In the genomic region with DNA sequence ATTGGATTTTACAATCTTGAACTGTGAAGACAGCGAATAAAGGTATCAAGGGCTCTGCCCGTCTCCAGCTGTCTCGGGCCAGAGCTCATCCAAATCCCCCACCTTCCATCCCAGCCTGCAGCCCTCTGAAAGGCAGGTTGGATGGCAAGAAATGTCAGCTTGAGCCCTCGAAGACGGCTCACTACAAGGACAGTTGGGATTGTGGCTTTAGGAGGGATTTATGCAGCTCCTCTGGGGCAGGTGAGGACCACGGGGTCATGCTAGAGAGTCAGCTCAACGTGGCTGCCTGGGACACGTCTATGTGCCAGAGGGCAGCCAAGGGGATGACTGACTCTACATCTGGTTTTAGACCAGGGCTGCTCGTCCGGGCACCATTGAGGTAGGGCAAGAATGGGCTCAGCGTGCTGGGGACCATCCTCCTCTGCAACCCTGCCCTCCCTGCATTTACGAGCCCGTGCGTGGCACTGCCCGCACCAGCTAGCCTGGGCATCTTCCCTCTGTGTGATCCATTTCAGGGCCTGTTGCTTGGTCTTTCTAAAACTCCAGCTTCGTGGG, we compare ENCODE assay signal across 28 cellular contexts.
"Had no signal": no experiment of that assay in that cellular context is flagged by ENCODE, and none has a peak within 500 bp of the region (broad histone marks: within the 10 kb centered on the region; RNA-seq: fewer than 3 reads in every experiment).

No MANE protein-coding gene starts in this region.

- H3K36me3 ChIP-seq: MG63 had no signal

- DNase-seq: activated CD4-positive, alpha-beta memory T cell treated with anti-CD3 and anti-CD28 coated beads, Interleukin-2, amount 10 ng/mL, durations not matched to agents 7 days and 5 days; activated CD4-positive, alpha-beta T cell treated with anti-CD3 and anti-CD28 coated beads for 36 hours; activated CD4-positive, alpha-beta T cell treated with anti-CD3 and anti-CD28 coated beads, Interleukin-2, amount 50 U/mL, for 1 hour; activated gamma-delta T cell treated with Interleukin-2 at 50 U/mL for 16 hours; activated naive CD4-positive, alpha-beta T cell treated with anti-CD3 and anti-CD28 coated beads, Interleukin-2, amount 10 ng/mL, durations not matched to agents 7 days and 5 days; activated naive CD8-positive, alpha-beta T cell treated with anti-CD3 and anti-CD28 coated beads for 36 hours; activated T-cell treated with anti-CD3 and anti-CD28 coated beads for 4 hours; activated T-cell treated with anti-CD3 and anti-CD28 coated beads, Interleukin-2, amount 50 U/mL, for 48 hours; brain microvascular endothelial cell; cerebellar nuclear complex; MG63; MV-4-11; NCI-H1105; NCI-H1436 treated with DMSO at 0.1 percent for 48 hours; NCI-H187 treated with DMSO at 0.1 percent for 48 hours; NCI-H2171; NCI-H2227 treated with DMSO at 0.1 percent for 48 hours; NCI-H446 treated with DMSO at 0.1 percent for 48 hours; NCI-H526 treated with DMSO at 0.1 percent for 48 hours; Peyer's patch; SHP77; T-cell; T-helper 2 cell; T1000 had no signal

- H3K4me3 ChIP-seq: MG63, Peyer's patch, SJSA1 had no signal

- H3K27ac ChIP-seq: brain microvascular endothelial cell, SJSA1 had no signal

- ATAC-seq: activated CD4-positive, alpha-beta T cell treated with anti-CD3 and anti-CD28 coated beads for 36 hours; activated T-helper 17 cell treated with anti-CD3 and anti-CD28 coated beads, Interleukin-2, amount 50 U/mL, for 72 hours; SK-N-SH treated with all-trans-retinoic acid at 6 μM for 48 hours; T-cell had no signal

- H3K27me3 ChIP-seq: brain microvascular endothelial cell, MG63, Peyer's patch, SJSA1 had no signal

- H3K4me1 ChIP-seq: SJSA1 had no signal

- H3K9me3 ChIP-seq: MG63, Peyer's patch, SJSA1 had no signal

- FAIRE-seq: TTC549 had no signal
